Comparison of ENCODE assay signal across 9 cellular contexts in genomic region chr3:117407317-117407716, GRCh38.
DNase-seq lines count a peak whose midpoint lies in the region; ATAC-seq and TF ChIP-seq lines count a peak whose summit lies in the region.
"Had no signal": no experiment of that assay in that cellular context is flagged by ENCODE, and none has a peak within 500 bp of the region (broad histone marks: within the 10 kb centered on the region; RNA-seq: fewer than 3 reads in every experiment).

No MANE protein-coding gene starts in this region.

- no peaks in the 10 kb centered on the region for H3K36me3 Mint-ChIP-seq in neural progenitor cell
- H3K36me3 Mint-ChIP-seq: CD4-positive, CD25-positive, alpha-beta regulatory T cell had no signal

- peaks cover 9% of the 10 kb centered on the region for H3K4me1 Mint-ChIP-seq in neural progenitor cell
- H3K4me1 Mint-ChIP-seq: CD4-positive, CD25-positive, alpha-beta regulatory T cell had no signal

- no peaks in the 10 kb centered on the region for H3K27me3 Mint-ChIP-seq in neural progenitor cell (ENCODE audit: insufficient read depth, low read depth)
- H3K27me3 Mint-ChIP-seq: CD4-positive, CD25-positive, alpha-beta regulatory T cell had no signal

- H3K9ac ChIP-seq in neural progenitor cell, result no peak overlapping the region

- H3K4me3 ChIP-seq in neural progenitor cell, result no peak overlapping the region
- H3K4me3 ChIP-seq in psoas muscle, result no peak overlapping the region

- ATAC-seq in HG03135 (IDR thresholded peaks at IDR 0.05; ENCODE audit: unreplicated experiment), result peak; percentile 83
- no peak for ATAC-seq in psoas muscle

- peak overlapping the region; percentile 46 for H2AFZ ChIP-seq in neural progenitor cell (replicated peaks)

- peaks cover 2% of the 10 kb centered on the region for H3K9me3 Mint-ChIP-seq in neural progenitor cell

- H3K9me3 ChIP-seq in neural progenitor cell (ENCODE audit: low read depth), result no peaks in the 10 kb centered on the region
- H3K9me3 ChIP-seq in psoas muscle, result no peaks in the 10 kb centered on the region

- H3K36me3 ChIP-seq in neural progenitor cell (no peaks in the 10 kb centered on the region), psoas muscle (ENCODE audit: insufficient read depth in 1 of 2, low read depth in 1 of 2) (no peaks in the 10 kb centered on the region)

- no peak overlapping the region for H3K4me3 Mint-ChIP-seq in neural progenitor cell
- H3K4me3 Mint-ChIP-seq: CD4-positive, CD25-positive, alpha-beta regulatory T cell had no signal

- H3K27ac ChIP-seq in RWPE1 (no peak overlapping the region), neural progenitor cell (no peak overlapping the region), psoas muscle (no peak overlapping the region)

- H3K4me2 ChIP-seq in neural progenitor cell, result no peak overlapping the region

- peaks cover 6% of the 10 kb centered on the region for H3F3A ChIP-seq in neural progenitor cell (ENCODE audit: low read depth)

- H3K4me1 ChIP-seq in neural progenitor cell, result peaks cover 47% of the 10 kb centered on the region
- H3K4me1 ChIP-seq in psoas muscle, result no peaks in the 10 kb centered on the region

- H3K27me3 ChIP-seq in neural progenitor cell (no peaks in the 10 kb centered on the region), psoas muscle (ENCODE audit: insufficient read depth in 3 of 3, low read length in 2 of 3) (no peaks in the 10 kb centered on the region)

- TF ChIP-seq CTCF in RWPE1 (conservative IDR thresholded peaks at IDR 0.05; ENCODE audit: low read depth), result no peak
- TF ChIP-seq CTCF in neural progenitor cell (IDR thresholded peaks at IDR 0.05), result peak; percentile 53
- no peak for TF ChIP-seq CTCF in psoas muscle (IDR thresholded peaks at IDR 0.05)

- peak in 2 of 3 experiments; percentile 11 to 13 for DNase-seq in NCI-H1417 (lab: John Stamatoyannopoulos, UW)
- DNase-seq in NCI-H1417 treated with DMSO at 0.1 percent for 48 hours (lab: John Stamatoyannopoulos, UW), result no peak
- peak; percentile 5 for DNase-seq in RWPE1 (ENCODE audit: low spot score)
- peak; percentile 36 for DNase-seq in neural progenitor cell (ENCODE audit: low spot score)
- no peak for DNase-seq in psoas muscle
- no peak for DNase-seq in ureter (ENCODE audit: low spot score)
- DNase-seq in GF-D8 (lab: John Stamatoyannopoulos, UW), result no peak
- DNase-seq: CD4-positive, CD25-positive, alpha-beta regulatory T cell had no signal

- CTCF ChIA-PET in RWPE1 (lab: Yijun Ruan, JAX), result interaction anchor here (0.6 to 0.8 kb wide), 2 partner anchors 25 to 146 kb away, joined by 5 to 7 read pairs; no protein-coding TSS in a partner anchor

- no peaks in the 10 kb centered on the region for H4K20me1 ChIP-seq in neural progenitor cell (ENCODE audit: low read depth)

- no peaks in the 10 kb centered on the region for H3K79me2 ChIP-seq in neural progenitor cell (ENCODE audit: low read depth)

- POLR2A ChIA-PET in RWPE1 (lab: Yijun Ruan, JAX; ENCODE audit: low non-redundant PET), result no interaction called here

- no peak overlapping the region for H3K27ac Mint-ChIP-seq in neural progenitor cell
- H3K27ac Mint-ChIP-seq: CD4-positive, CD25-positive, alpha-beta regulatory T cell had no signal

- intact Hi-C loops in psoas muscle (cut with DNase I), result no loop called here

Comparison
In these comparisons a context has a peak if more than half of its experiments do, and no peak if none do; other contexts are left out.
1. DNase-seq: peak in NCI-H1417 (2 of 3), RWPE1 (single experiment) and neural progenitor cell (single experiment); none in NCI-H1417 treated with DMSO at 0.1 percent for 48 hours (single experiment), psoas muscle (0 of 2), ureter (single experiment) and GF-D8 (single experiment).